In genomic region chrX:47146121-47146935, GRCh38 we compare ENCODE assay signal across 8 cellular contexts. TPM values are rescaled to one million over a fixed set of nuclear protein-coding genes. Genes with fewer than 3 reads are reported as not detected.
DNase-seq lines count a peak whose midpoint lies in the region; ATAC-seq, FAIRE-seq and TF ChIP-seq lines count a peak whose summit lies in the region.

No MANE protein-coding gene starts in this region.

- H3K79me2 ChIP-seq in astrocyte (ENCODE audit: insufficient read depth, low read length): peaks cover 76% of the 10 kb centered on the region

- CTCF ChIA-PET in AG04450 (lab: Charles Lee) (no interaction called here), HEK293T (lab: Yijun Ruan, JAX) (no interaction called here)

- H3K27ac ChIP-seq in AG04450 (ENCODE audit: low read depth, low read length) (no peak overlapping the region), astrocyte (ENCODE audit: low read depth, low read length) (peak overlapping the region; percentile 91), lung (ENCODE audit: low read depth in 1 of 2, low read length in 1 of 2) (peak overlapping the region in 1 of 2 donors; percentile 28), urinary bladder (ENCODE audit: low read depth) (peak overlapping the region; percentile 47)

- TF ChIP-seq CTCF in AG04450 (IDR thresholded peaks at IDR 0.05; ENCODE audit: low read depth, low read length) (no peak), astrocyte (IDR thresholded peaks at IDR 0.05; ENCODE audit: insufficient read depth, low read depth, low read length) (no peak), lung (IDR thresholded peaks at IDR 0.05; ENCODE audit: control extremely low read depth, extremely low read depth) (no peak)

- H2AFZ ChIP-seq in astrocyte (ENCODE audit: low read depth, low read length): no peak overlapping the region

- ATAC-seq in lung (ENCODE audit: insufficient read depth, low FRiP score): no peak

- peaks cover 65% of the 10 kb centered on the region for H4K20me1 ChIP-seq in astrocyte (ENCODE audit: insufficient read depth, low read length)

- peak overlapping the region; percentile 95 for H3K4me2 ChIP-seq in astrocyte (ENCODE audit: low read length)

- H3K9me3 ChIP-seq in AG04450 (ENCODE audit: control insufficient read depth, insufficient read depth, low read length): no peaks in the 10 kb centered on the region
- no peaks in the 10 kb centered on the region for H3K9me3 ChIP-seq in astrocyte (ENCODE audit: insufficient read depth, low read depth, low read length)
- no peaks in the 10 kb centered on the region for H3K9me3 ChIP-seq in lung (ENCODE audit: control insufficient read depth in 2 of 2, insufficient read depth in 1 of 2, low read length in 1 of 2)

- POLR2A ChIA-PET in AG04450 (lab: Yijun Ruan, JAX) (no interaction called here), HEK293T (lab: Yijun Ruan, JAX) (no interaction called here)

- H3K36me3 Mint-ChIP-seq in astrocyte (ENCODE audit: low read depth, unreplicated experiment): peaks cover 6% of the 10 kb centered on the region

- peak overlapping the region; percentile 87 for H3K27ac Mint-ChIP-seq in astrocyte (ENCODE audit: unreplicated experiment)

- no peaks in the 10 kb centered on the region for H3K27me3 Mint-ChIP-seq in astrocyte (ENCODE audit: low read depth, unreplicated experiment)

- H3K4me3 ChIP-seq in AG04450 (ENCODE audit: low read depth, low read length): peak overlapping the region; percentile 79
- H3K4me3 ChIP-seq in astrocyte (ENCODE audit: insufficient read depth, low read depth, low read length): peak overlapping the region; percentile 83
- peak overlapping the region; percentile 57 for H3K4me3 ChIP-seq in lung
- peak overlapping the region; percentile 63 for H3K4me3 ChIP-seq in urinary bladder (ENCODE audit: low read depth, low read length)

- H3K9me3 Mint-ChIP-seq in astrocyte (ENCODE audit: unreplicated experiment): no peaks in the 10 kb centered on the region

- peak overlapping the region; percentile 99 for H3K4me3 Mint-ChIP-seq in astrocyte (ENCODE audit: unreplicated experiment)

- no peak for FAIRE-seq in astrocyte (lab: Jason Lieb, UNC)

- H3K36me3 ChIP-seq in astrocyte (ENCODE audit: insufficient read depth, low read length) (no peaks in the 10 kb centered on the region), lung (ENCODE audit: control insufficient read depth in 2 of 2, insufficient read depth in 2 of 2, low read length in 2 of 2) (peaks cover 4 to 6% of the 10 kb centered on the region in 2 donors), urinary bladder (ENCODE audit: insufficient read depth) (no peaks in the 10 kb centered on the region)

- H3K4me1 Mint-ChIP-seq in astrocyte (ENCODE audit: low read depth, unreplicated experiment): no peaks in the 10 kb centered on the region

- DNase-seq in AG04450 (ENCODE audit: low read depth, low spot score) (no peak), HT-29 (ENCODE audit: low spot score) (peak; percentile 16), astrocyte (ENCODE audit: low read depth) (no peak), lung (ENCODE audit: low spot score) (no peak), OCI-M2 (lab: John Stamatoyannopoulos, UW; ENCODE audit: unreplicated experiment) (no peak), HEK293T (ENCODE audit: extremely low spot score) (no peak), hepatic stellate cell (ENCODE audit: low spot score) (no peak)

- H3K4me1 ChIP-seq in astrocyte (ENCODE audit: insufficient read depth, low read length): peaks cover 13% of the 10 kb centered on the region
- H3K4me1 ChIP-seq in lung (ENCODE audit: control insufficient read depth in 2 of 2, insufficient read depth in 2 of 2, low read length in 2 of 2): peaks cover 0 to 4% of the 10 kb centered on the region in 2 donors
- peaks cover 1% of the 10 kb centered on the region for H3K4me1 ChIP-seq in urinary bladder (ENCODE audit: insufficient read depth)

- H3K27me3 ChIP-seq in AG04450 (ENCODE audit: control insufficient read depth, insufficient read depth, low read length): no peaks in the 10 kb centered on the region
- H3K27me3 ChIP-seq in astrocyte (ENCODE audit: insufficient read depth, low read length): no peaks in the 10 kb centered on the region
- no peaks in the 10 kb centered on the region for H3K27me3 ChIP-seq in lung (ENCODE audit: control insufficient read depth, insufficient read depth)

- 4 to 41% methylated on average over 7 to 10 of the region's 10 CpGs for WGBS in lung, 2 donors
- WGBS in urinary bladder: 7% methylated on average over 10 of the region's 10 CpGs

- H3K9ac ChIP-seq in astrocyte (ENCODE audit: low read length): peak overlapping the region; percentile 98

TF ChIP-seq in HEK293T, 16 proteins besides CTCF, POLR2A, EP300 and RAD21:
- TF ChIP-seq L3MBTL2 (conservative IDR thresholded peaks at IDR 0.05) (no peak), BHLHE40 (IDR thresholded peaks at IDR 0.05; ENCODE audit: borderline replicate concordance) (no peak), HDGF (IDR thresholded peaks at IDR 0.05; ENCODE audit: borderline replicate concordance) (no peak), SUZ12 (IDR thresholded peaks at IDR 0.05) (no peak), ELF4 (IDR thresholded peaks at IDR 0.05) (no peak), SP1 (IDR thresholded peaks at IDR 0.05) (no peak), NFRKB (IDR thresholded peaks at IDR 0.05) (no peak), FOXA1 (IDR thresholded peaks at IDR 0.05) (no peak), LEF1 (IDR thresholded peaks at IDR 0.05; ENCODE audit: borderline replicate concordance) (no peak), TARDBP (IDR thresholded peaks at IDR 0.05) (no peak), PKNOX1 (IDR thresholded peaks at IDR 0.05) (no peak), FOXK2 (IDR thresholded peaks at IDR 0.05) (no peak), CTBP1 (IDR thresholded peaks at IDR 0.05; ENCODE audit: borderline replicate concordance) (no peak), ZNF384 (IDR thresholded peaks at IDR 0.05) (no peak), ARNT (IDR thresholded peaks at IDR 0.05) (no peak), FOXM1 (IDR thresholded peaks at IDR 0.05; ENCODE audit: borderline replicate concordance) (no peak)

RNA-seq across cellular contexts. Expression of gene RBM10, which starts 1.3 kb away (rescaled TPM):
- polyA plus RNA-seq in AG04450 (2011; rRNA removed): 19.6 and 23.1 TPM in 2 replicates
- 29.3 and 37.0 TPM in 2 replicates for polyA minus RNA-seq in AG04450 (2011; rRNA and poly(A)+ RNA removed)
- total RNA-seq in HT-29 (2014; rRNA removed; shearing (Covaris generic)): 81.2 and 81.5 TPM in 2 replicates
- 35.9 and 36.3 TPM in 2 replicates for total RNA-seq in astrocyte
- 10 to 100 TPM; 30.2 to 38.6 TPM for total RNA-seq in lung
- polyA plus RNA-seq in lung: 10 to 100 TPM; 22.2 to 30.8 TPM
- 22.4 TPM for total RNA-seq in urinary bladder
- 34.7 TPM for polyA plus RNA-seq in urinary bladder

RNA-seq across cellular contexts. Expression of gene NDUFB11, which starts 1.8 kb away (rescaled TPM):
- polyA plus RNA-seq in AG04450 (2011; rRNA removed) (51.1 and 56.5 TPM in 2 replicates), lung (10 to 100 TPM; 69.7 to 96.0 TPM), urinary bladder (73.6 TPM)
- 56.7 and 60.2 TPM in 2 replicates for polyA minus RNA-seq in AG04450 (2011; rRNA and poly(A)+ RNA removed)
- 164 and 196 TPM in 2 replicates for total RNA-seq in HT-29 (2014; rRNA removed; shearing (Covaris generic))
- total RNA-seq in astrocyte (79.4 and 86.3 TPM in 2 replicates), lung (10 to 100 TPM; 72.7 to 79.3 TPM), urinary bladder (47.5 TPM)

RNA-seq across cellular contexts. Expression of gene UBA1, which starts 47.3 kb away (rescaled TPM):
- polyA plus RNA-seq in AG04450 (2011; rRNA removed) (196 and 241 TPM in 2 replicates), lung (100 to 1,000 TPM in 1 of 2 donors, 10 to 100 TPM in 1; 92.5 to 127 TPM), urinary bladder (119 TPM)
- polyA minus RNA-seq in AG04450 (2011; rRNA and poly(A)+ RNA removed): 259 and 332 TPM in 2 replicates
- total RNA-seq in HT-29 (2014; rRNA removed; shearing (Covaris generic)): 323 and 337 TPM in 2 replicates
- total RNA-seq in astrocyte (232 and 244 TPM in 2 replicates), lung (100 to 1,000 TPM; 135 to 221 TPM), urinary bladder (61.0 TPM)
